Comparison of ENCODE assay signal across 1 cellular context in the genomic region with DNA sequence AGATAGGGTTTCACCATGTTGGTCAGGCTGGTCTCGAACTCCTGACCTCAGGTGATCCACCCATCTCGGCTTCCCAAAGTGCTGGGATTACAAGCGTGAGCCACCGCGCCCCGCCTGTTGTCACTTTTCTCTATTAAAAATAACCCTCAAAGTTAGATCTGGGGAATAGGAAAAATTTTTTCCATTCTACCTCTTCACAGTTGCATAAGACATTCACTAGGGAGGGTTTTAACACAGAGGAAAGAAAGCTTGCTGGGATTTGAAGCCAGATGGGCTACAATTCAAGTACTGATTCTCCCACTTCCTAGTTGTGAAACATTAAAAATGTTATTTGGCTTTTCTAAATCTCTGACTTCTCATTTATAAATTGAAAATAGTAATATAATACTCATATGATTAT.
TF ChIP-seq lines count a peak whose summit lies in the region.

No MANE protein-coding gene starts in this region.

TF ChIP-seq in WTC11, 78 proteins besides CTCF, POLR2A, EP300 and RAD21 (continued from another document):
- TF ChIP-seq, protein P1, sequence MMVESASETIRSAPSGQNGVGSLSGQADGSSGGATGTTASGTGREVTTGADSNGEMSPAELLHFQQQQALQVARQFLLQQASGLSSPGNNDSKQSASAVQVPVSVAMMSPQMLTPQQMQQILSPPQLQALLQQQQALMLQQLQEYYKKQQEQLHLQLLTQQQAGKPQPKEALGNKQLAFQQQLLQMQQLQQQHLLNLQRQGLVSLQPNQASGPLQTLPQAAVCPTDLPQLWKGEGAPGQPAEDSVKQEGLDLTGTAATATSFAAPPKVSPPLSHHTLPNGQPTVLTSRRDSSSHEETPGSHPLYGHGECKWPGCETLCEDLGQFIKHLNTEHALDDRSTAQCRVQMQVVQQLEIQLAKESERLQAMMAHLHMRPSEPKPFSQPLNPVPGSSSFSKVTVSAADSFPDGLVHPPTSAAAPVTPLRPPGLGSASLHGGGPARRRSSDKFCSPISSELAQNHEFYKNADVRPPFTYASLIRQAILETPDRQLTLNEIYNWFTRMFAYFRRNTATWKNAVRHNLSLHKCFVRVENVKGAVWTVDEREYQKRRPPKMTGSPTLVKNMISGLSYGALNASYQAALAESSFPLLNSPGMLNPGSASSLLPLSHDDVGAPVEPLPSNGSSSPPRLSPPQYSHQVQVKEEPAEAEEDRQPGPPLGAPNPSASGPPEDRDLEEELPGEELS (CRISPR knock-in tag; IDR thresholded peaks at IDR 0.05): no peak
TF ChIP-seq in WTC11: peak in this region for 0.
